25 cellular contexts compared by ENCODE assay signal in the genomic region with DNA sequence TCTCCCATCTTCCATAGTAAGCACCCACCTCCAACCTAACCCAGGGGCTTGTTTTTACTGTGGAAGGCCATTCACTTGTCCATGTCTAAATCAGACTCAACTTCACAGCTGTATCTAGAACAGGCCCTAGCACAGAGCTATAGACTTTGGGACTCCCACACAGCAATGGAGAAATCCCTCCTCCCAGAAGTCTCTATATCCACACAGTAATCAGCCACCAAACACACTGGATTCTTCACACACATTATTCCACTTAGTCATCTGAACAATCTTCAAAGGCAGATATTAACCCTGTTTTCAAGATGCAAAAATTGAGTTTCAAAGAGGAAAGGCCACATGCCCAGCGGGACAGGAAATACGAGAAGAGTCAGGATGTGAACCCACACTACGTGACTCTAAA.
DNase-seq lines count a peak whose midpoint lies in the region; ATAC-seq, FAIRE-seq and TF ChIP-seq lines count a peak whose summit lies in the region.
"Had no signal": no experiment of that assay in that cellular context is flagged by ENCODE, and none has a peak within 500 bp of the region (broad histone marks: within the 10 kb centered on the region; RNA-seq: fewer than 3 reads in every experiment).

No MANE protein-coding gene starts in this region.

- peaks cover 40% of the 10 kb centered on the region for H3K4me1 ChIP-seq in endothelial cell of umbilical vein (ENCODE audit: control insufficient read depth, extremely low read depth, insufficient read depth, low read length)

- no peak for ATAC-seq in activated CD8-positive, alpha-beta T cell treated with anti-CD3 and anti-CD28 coated beads, Interleukin-2, amount 10 ng/mL, durations not matched to agents 7 days and 5 days
- no peak for ATAC-seq in activated CD8-positive, alpha-beta T cell treated with anti-CD3 and anti-CD28 coated beads for 36 hours
- ATAC-seq: stimulated activated naive B cell treated with anti-CD40 and anti-IgM and Interleukin-4, amounts not matched to agents 10 μg/mL and 1 μg/mL and 100 μg/mL, for 72 hours had no signal

- CTCF ChIA-PET in activated CD8-positive, alpha-beta T cell treated with anti-CD3 and anti-CD28 coated beads, Interleukin-2, amount 10 ng/mL, durations not matched to agents 7 days and 5 days (lab: Charles Lee) = interaction anchor here (1.4 to 1.6 kb wide), 2 partner anchors 82 to 108 kb away, joined by 4 read pairs; no protein-coding TSS in a partner anchor
- CTCF ChIA-PET in activated CD8-positive, alpha-beta T cell treated with anti-CD3 and anti-CD28 coated beads for 36 hours (lab: Charles Lee) = interaction anchor here (1.1 to 1.8 kb wide), 3 partner anchors 10 to 23 kb away, joined by 3 to 6 read pairs (median 5); no protein-coding TSS in a partner anchor
- CTCF ChIA-PET in endothelial cell of umbilical vein (lab: Charles Lee) = interaction anchor here (1.1 to 2.6 kb wide), 2 partner anchors 23 to 82 kb away, joined by 4 to 11 read pairs; no protein-coding TSS in a partner anchor

- H3K27me3 ChIP-seq in SU-DHL-6 (ENCODE audit: low read length) = no peaks in the 10 kb centered on the region
- no peaks in the 10 kb centered on the region for H3K27me3 ChIP-seq in endothelial cell of umbilical vein (ENCODE audit: control insufficient read depth in 2 of 2, insufficient read depth in 2 of 2, low read length in 2 of 2)

- H3K9me3 ChIP-seq in SU-DHL-6 (ENCODE audit: insufficient read depth, low read length) (no peaks in the 10 kb centered on the region), endothelial cell of umbilical vein (replicated peaks; ENCODE audit: control insufficient read depth, insufficient read depth, low read length) (no peaks in the 10 kb centered on the region)

- dilution Hi-C loops in endothelial cell of umbilical vein (cut with MboI; ENCODE audit: extremely low pct_ligation_motif_present, low sequenced_read_pairs) = no loop called here

- H3K27ac ChIP-seq in SU-DHL-6 (ENCODE audit: low read depth, low read length) (peak overlapping the region; percentile 32), endothelial cell of umbilical vein (ENCODE audit: insufficient read depth, low read depth, low read length) (peak overlapping the region; percentile 34)
- H3K27ac ChIP-seq: SK-N-MC, skin epidermis, WERI-Rb-1 had no signal

- TF ChIP-seq CTCF in activated CD8-positive, alpha-beta T cell treated with anti-CD3 and anti-CD28 coated beads for 36 hours (IDR thresholded peaks at IDR 0.05) = no peak
- TF ChIP-seq CTCF in SU-DHL-6 (IDR thresholded peaks at IDR 0.05; ENCODE audit: insufficient read depth, low read length, poor library complexity, severe bottlenecking) (no peak), endothelial cell of umbilical vein (IDR thresholded peaks at IDR 0.05; ENCODE audit: extremely low read depth in 1 of 2, insufficient read depth in 1 of 2, low read depth in 1 of 2, low read length in 2 of 2) (no peak), type B pancreatic cell (conservative IDR thresholded peaks at IDR 0.05) (no peak)

- H4K20me1 ChIP-seq in SU-DHL-6 (ENCODE audit: low read depth, low read length) = no peaks in the 10 kb centered on the region
- no peaks in the 10 kb centered on the region for H4K20me1 ChIP-seq in endothelial cell of umbilical vein (replicated peaks; ENCODE audit: control insufficient read depth, extremely low read depth, insufficient read depth, low read length)

- H3K9ac ChIP-seq in SU-DHL-6 (ENCODE audit: low read length) (no peak overlapping the region), endothelial cell of umbilical vein (replicated peaks; ENCODE audit: extremely low read depth, insufficient read depth, low read length) (no peak overlapping the region)

- no peaks in the 10 kb centered on the region for H3K9me1 ChIP-seq in endothelial cell of umbilical vein (replicated peaks; ENCODE audit: control insufficient read depth, extremely low read depth, insufficient read depth, low read length)

- H3K4me1 Mint-ChIP-seq in activated CD8-positive, alpha-beta T cell treated with anti-CD3 and anti-CD28 coated beads, Interleukin-2, amount 10 ng/mL, durations not matched to agents 7 days and 5 days (ENCODE audit: low read depth) = peaks cover 11% of the 10 kb centered on the region
- H3K4me1 Mint-ChIP-seq in activated CD8-positive, alpha-beta T cell treated with anti-CD3 and anti-CD28 coated beads for 36 hours (ENCODE audit: low read depth) = peaks cover 18% of the 10 kb centered on the region
- H3K4me1 Mint-ChIP-seq in type B pancreatic cell (ENCODE audit: unreplicated experiment) = peaks cover 23% of the 10 kb centered on the region

- peaks cover 2% of the 10 kb centered on the region for H3K27me3 Mint-ChIP-seq in activated CD8-positive, alpha-beta T cell treated with anti-CD3 and anti-CD28 coated beads, Interleukin-2, amount 10 ng/mL, durations not matched to agents 7 days and 5 days (ENCODE audit: low read depth)
- peaks cover 4% of the 10 kb centered on the region for H3K27me3 Mint-ChIP-seq in activated CD8-positive, alpha-beta T cell treated with anti-CD3 and anti-CD28 coated beads for 36 hours
- H3K27me3 Mint-ChIP-seq in type B pancreatic cell = no peaks in the 10 kb centered on the region
- H3K27me3 Mint-ChIP-seq: B cell; stimulated activated naive B cell treated with anti-CD40 and anti-IgM and Interleukin-4, amounts not matched to agents 10 μg/mL and 1 μg/mL and 100 μg/mL, for 72 hours had no signal

- intact Hi-C loops in activated CD8-positive, alpha-beta T cell treated with anti-CD3 and anti-CD28 coated beads for 36 hours (cut with micrococcal nuclease) = no loop called here
- intact Hi-C loops in endothelial cell of umbilical vein (cut with micrococcal nuclease) = no loop called here

- DNase-seq in activated CD8-positive, alpha-beta T cell treated with anti-CD3 and anti-CD28 coated beads, Interleukin-2, amount 10 ng/mL, durations not matched to agents 7 days and 5 days = no peak
- no peak for DNase-seq in activated CD8-positive, alpha-beta T cell treated with anti-CD3 and anti-CD28 coated beads for 36 hours
- no peak for DNase-seq in endothelial cell of umbilical vein (ENCODE audit: low read depth, low spot score)
- no peak for DNase-seq in type B pancreatic cell (ENCODE audit: extremely low spot score, unreplicated experiment)
- DNase-seq in activated CD8-positive, alpha-beta memory T cell treated with anti-CD3 and anti-CD28 coated beads, Interleukin-2, amount 50 U/mL, for 4 hours = no peak
- DNase-seq in globus pallidus (ENCODE audit: low spot score) = no peak
- DNase-seq in middle frontal gyrus (ENCODE audit: extremely low spot score, low spot score) = no peak
- DNase-seq: activated naive CD4-positive, alpha-beta T cell treated with anti-CD3 and anti-CD28 coated beads, Interleukin-2, amount 50 U/mL, for 16 hours; activated T-cell treated with anti-CD3 and anti-CD28 coated beads, Interleukin-2, amount 50 U/mL, for 24 hours; DMS79; effector CD4-positive, alpha-beta T cell; kidney glomerular epithelial cell; MM.1S; NCI-H1436 treated with DMSO at 0.1 percent for 48 hours; NCI-H524; RPMI8226; stimulated activated CD4-positive, alpha-beta T cell treated with anti-CD3 and anti-CD28 coated beads, Interleukin-2, amount 100 ng/mL, for 24 hours; stimulated activated naive B cell treated with anti-CD40 and anti-IgM and Interleukin-4, amounts not matched to agents 10 μg/mL and 1 μg/mL and 100 μg/mL, for 72 hours; WERI-Rb-1 had no signal

- no peak for TF ChIP-seq POLR2A in endothelial cell of umbilical vein (IDR thresholded peaks at IDR 0.05; ENCODE audit: low read depth, low read length)

- no peaks in the 10 kb centered on the region for H3K9me2 ChIP-seq in SU-DHL-6 (replicated peaks; ENCODE audit: insufficient read depth, low read length)

- FAIRE-seq in endothelial cell of umbilical vein (lab: Jason Lieb, UNC) = peak; percentile 38

- H3K36me3 Mint-ChIP-seq in activated CD8-positive, alpha-beta T cell treated with anti-CD3 and anti-CD28 coated beads, Interleukin-2, amount 10 ng/mL, durations not matched to agents 7 days and 5 days (ENCODE audit: low read depth) = peaks cover 1% of the 10 kb centered on the region
- H3K36me3 Mint-ChIP-seq in activated CD8-positive, alpha-beta T cell treated with anti-CD3 and anti-CD28 coated beads for 36 hours (ENCODE audit: low read depth) = no peaks in the 10 kb centered on the region
- H3K36me3 Mint-ChIP-seq in type B pancreatic cell = peaks cover 28% of the 10 kb centered on the region

- peaks cover 50% of the 10 kb centered on the region for H3F3A ChIP-seq in SU-DHL-6 (ENCODE audit: insufficient read depth)

- H3K27ac Mint-ChIP-seq in activated CD8-positive, alpha-beta T cell treated with anti-CD3 and anti-CD28 coated beads, Interleukin-2, amount 10 ng/mL, durations not matched to agents 7 days and 5 days = peak overlapping the region; percentile 9
- H3K27ac Mint-ChIP-seq in activated CD8-positive, alpha-beta T cell treated with anti-CD3 and anti-CD28 coated beads for 36 hours = no peak overlapping the region
- H3K27ac Mint-ChIP-seq in type B pancreatic cell = peak overlapping the region; percentile 67
- H3K27ac Mint-ChIP-seq: activated T-cell treated with anti-CD3 and anti-CD28 coated beads, Interleukin-2, amount 50 U/mL, for 24 hours; B cell; stimulated activated naive B cell treated with anti-CD40 and anti-IgM and Interleukin-4, amounts not matched to agents 10 μg/mL and 1 μg/mL and 100 μg/mL, for 72 hours; T-helper 2 cell treated with Interferon-gamma antibody and Interleukin-4, amounts not matched to agents 5 μg/mL and 100 μg/mL, for 36 hours had no signal

- H3K4me3 ChIP-seq in SU-DHL-6 (ENCODE audit: insufficient read depth, low read length, poor library complexity, severe bottlenecking) (no peak overlapping the region), endothelial cell of umbilical vein (replicated peaks in 1 of 3; ENCODE audit: insufficient read depth in 1 of 3, low read depth in 1 of 3, low read length in 3 of 3) (no peak overlapping the region)
- H3K4me3 ChIP-seq: lung, SK-N-MC, skin epidermis had no signal

- no peaks in the 10 kb centered on the region for H3K9me3 Mint-ChIP-seq in activated CD8-positive, alpha-beta T cell treated with anti-CD3 and anti-CD28 coated beads, Interleukin-2, amount 10 ng/mL, durations not matched to agents 7 days and 5 days (ENCODE audit: insufficient read depth)
- H3K9me3 Mint-ChIP-seq in activated CD8-positive, alpha-beta T cell treated with anti-CD3 and anti-CD28 coated beads for 36 hours = no peaks in the 10 kb centered on the region
- peaks cover 4% of the 10 kb centered on the region for H3K9me3 Mint-ChIP-seq in type B pancreatic cell

- no peak overlapping the region for H3K4me3 Mint-ChIP-seq in activated CD8-positive, alpha-beta T cell treated with anti-CD3 and anti-CD28 coated beads, Interleukin-2, amount 10 ng/mL, durations not matched to agents 7 days and 5 days
- H3K4me3 Mint-ChIP-seq in activated CD8-positive, alpha-beta T cell treated with anti-CD3 and anti-CD28 coated beads for 36 hours = no peak overlapping the region
- peak overlapping the region; percentile 12 for H3K4me3 Mint-ChIP-seq in type B pancreatic cell
- H3K4me3 Mint-ChIP-seq: activated T-cell treated with anti-CD3 and anti-CD28 coated beads, Interleukin-2, amount 50 U/mL, for 24 hours; B cell; stimulated activated naive B cell treated with anti-CD40 and anti-IgM and Interleukin-4, amounts not matched to agents 10 μg/mL and 1 μg/mL and 100 μg/mL, for 72 hours; T-helper 2 cell treated with Interferon-gamma antibody and Interleukin-4, amounts not matched to agents 5 μg/mL and 100 μg/mL, for 36 hours had no signal

- H3K4me2 ChIP-seq in SU-DHL-6 (ENCODE audit: low read depth, low read length, poor library complexity, severe bottlenecking) (no peak overlapping the region), endothelial cell of umbilical vein (ENCODE audit: insufficient read depth, low read length) (no peak overlapping the region)

- H3K36me3 ChIP-seq in SU-DHL-6 (ENCODE audit: low read length) (peaks cover 39% of the 10 kb centered on the region), endothelial cell of umbilical vein (ENCODE audit: control insufficient read depth in 2 of 2, extremely low read depth in 1 of 2, insufficient read depth in 2 of 2, low read length in 2 of 2) (no peaks in the 10 kb centered on the region)

- H3K79me2 ChIP-seq in SU-DHL-6 (ENCODE audit: insufficient read depth, low read length) = peaks cover 90% of the 10 kb centered on the region
- H3K79me2 ChIP-seq in endothelial cell of umbilical vein (ENCODE audit: control insufficient read depth, insufficient read depth, low read length) = peaks cover 62% of the 10 kb centered on the region

- POLR2A ChIA-PET in activated CD8-positive, alpha-beta T cell treated with anti-CD3 and anti-CD28 coated beads, Interleukin-2, amount 10 ng/mL, durations not matched to agents 7 days and 5 days (lab: Charles Lee) = no interaction called here
- POLR2A ChIA-PET in activated CD8-positive, alpha-beta T cell treated with anti-CD3 and anti-CD28 coated beads for 36 hours (lab: Charles Lee) = interaction anchor here (1.6 kb wide), 1 partner anchor 10 kb away, joined by 3 read pairs; no protein-coding TSS in a partner anchor
- POLR2A ChIA-PET in endothelial cell of umbilical vein (lab: Charles Lee) = no interaction called here

- BruUV-seq in endothelial cell of umbilical vein (replicated peaks; lab: Mats Ljungman, UMichigan) = no TSS peak

- H2AFZ ChIP-seq in SU-DHL-6 (ENCODE audit: low read depth, low read length, severe bottlenecking) = no peak overlapping the region
- no peak overlapping the region for H2AFZ ChIP-seq in endothelial cell of umbilical vein (ENCODE audit: low read depth, low read length)
